Comparison of ENCODE assay signal across 8 cellular contexts in genomic region chr17:28896491-28896883, GRCh38. TPM values are rescaled to one million over a fixed set of nuclear protein-coding genes. Genes with fewer than 3 reads are reported as not detected.
DNase-seq lines count a peak whose midpoint lies in the region; ATAC-seq and TF ChIP-seq lines count a peak whose summit lies in the region.

No MANE protein-coding gene starts in this region.

- no peak for TF ChIP-seq CTCF in progenitor cell of endocrine pancreas (IDR thresholded peaks at IDR 0.05; ENCODE audit: unreplicated experiment)

- H3K4me1 Mint-ChIP-seq in progenitor cell of endocrine pancreas (ENCODE audit: low read depth) = peaks cover 16% of the 10 kb centered on the region

- peak overlapping the region; percentile 94 to 97 for H3K27ac ChIP-seq in esophagus (ENCODE audit: low read depth in 2 of 2, low read length in 1 of 2)

- peaks cover 11 to 12% of the 10 kb centered on the region in 2 donors for H3K4me1 ChIP-seq in esophagus (ENCODE audit: control insufficient read depth in 2 of 2, insufficient read depth in 2 of 2, low read length in 1 of 2)

- no peaks in the 10 kb centered on the region for H3K9me3 Mint-ChIP-seq in progenitor cell of endocrine pancreas (ENCODE audit: low read depth)

- H3K36me3 Mint-ChIP-seq in progenitor cell of endocrine pancreas (ENCODE audit: insufficient read depth) = peaks cover 7% of the 10 kb centered on the region

- WGBS in esophagus, 2 donors = 7 to 9% methylated on average over 5 of the region's 5 CpGs

- no peaks in the 10 kb centered on the region for H3K27me3 ChIP-seq in esophagus (ENCODE audit: control insufficient read depth in 1 of 2, insufficient read depth in 2 of 2, low read length in 2 of 2)

- in situ Hi-C loops in G401 (cut with HindIII; ENCODE audit: low sequenced_read_pairs) = no loop called here

- peak overlapping the region; percentile 64 to 85 for H3K4me3 ChIP-seq in esophagus (ENCODE audit: low read depth in 1 of 2, low read length in 2 of 2)

- H3K27me3 Mint-ChIP-seq in progenitor cell of endocrine pancreas = no peaks in the 10 kb centered on the region

- H3K9me3 ChIP-seq in esophagus (ENCODE audit: control insufficient read depth in 2 of 2, insufficient read depth in 1 of 2, low read depth in 1 of 2, low read length in 1 of 2) = no peaks in the 10 kb centered on the region

- no peak for ATAC-seq in HG03432 (IDR thresholded peaks at IDR 0.05; ENCODE audit: unreplicated experiment)
- ATAC-seq in GM19467 (IDR thresholded peaks at IDR 0.05; ENCODE audit: unreplicated experiment) = no peak

- peak overlapping the region; percentile 94 for H3K27ac Mint-ChIP-seq in progenitor cell of endocrine pancreas

- H3K36me3 ChIP-seq in esophagus (ENCODE audit: control insufficient read depth in 2 of 2, insufficient read depth in 2 of 2, low read length in 1 of 2) = peaks cover 0 to 3% of the 10 kb centered on the region in 2 donors

- DNase-seq in EL (peak; percentile 34), RKO (ENCODE audit: low spot score) (peak; percentile 23), progenitor cell of endocrine pancreas (ENCODE audit: low spot score, unreplicated experiment) (no peak), NCI-H2107 treated with DMSO at 0.1 percent for 48 hours (lab: John Stamatoyannopoulos, UW; ENCODE audit: unreplicated experiment) (no peak), G401 (ENCODE audit: low spot score) (no peak)

- peak overlapping the region; percentile 93 for H3K4me3 Mint-ChIP-seq in progenitor cell of endocrine pancreas (ENCODE audit: low read depth)

RNA-seq across cellular contexts. Expression of gene FLOT2, which starts 1.0 kb away (rescaled TPM):
- 10 to 100 TPM; 33.0 to 52.3 TPM for polyA plus RNA-seq in esophagus
- total RNA-seq in progenitor cell of endocrine pancreas = 125 and 131 TPM in 2 replicates
- 57.5 and 59.7 TPM in 2 replicates for total RNA-seq in G401 (2014; rRNA removed; shearing (Covaris generic))

RNA-seq across cellular contexts. Expression of gene DHRS13, which starts 6.4 kb away (rescaled TPM):
- 10 to 100 TPM in 1 of 2 donors, 1 to 10 TPM in 1; 9.4 to 15.6 TPM for polyA plus RNA-seq in esophagus
- 22.4 and 25.9 TPM in 2 replicates for total RNA-seq in progenitor cell of endocrine pancreas
- 24.7 and 30.9 TPM in 2 replicates for total RNA-seq in G401 (2014; rRNA removed; shearing (Covaris generic))

RNA-seq across cellular contexts. Expression of gene ERAL1, which starts 41.7 kb away (rescaled TPM):
- polyA plus RNA-seq in esophagus = 10 to 100 TPM; 24.0 to 32.4 TPM
- 49.2 and 49.7 TPM in 2 replicates for total RNA-seq in progenitor cell of endocrine pancreas
- total RNA-seq in G401 (2014; rRNA removed; shearing (Covaris generic)) = 52.9 and 96.8 TPM in 2 replicates

RNA-seq across cellular contexts. Expression of gene FAM222B, which starts 53.9 kb away (rescaled TPM):
- polyA plus RNA-seq in esophagus = 1 to 10 TPM; 5.6 to 7.3 TPM
- total RNA-seq in progenitor cell of endocrine pancreas = 48.9 and 58.7 TPM in 2 replicates
- total RNA-seq in G401 (2014; rRNA removed; shearing (Covaris generic)) = 0.86 and 8.0 TPM in 2 replicates

RNA-seq across cellular contexts. Expression of gene PHF12, which starts 54.8 kb away (rescaled TPM):
- 1 to 10 TPM; 8.6 to 9.1 TPM for polyA plus RNA-seq in esophagus
- total RNA-seq in progenitor cell of endocrine pancreas = 70.4 and 71.8 TPM in 2 replicates
- 26.8 and 48.5 TPM in 2 replicates for total RNA-seq in G401 (2014; rRNA removed; shearing (Covaris generic))

Comparison
In these comparisons a context has a peak if more than half of its experiments do, and no peak if none do; other contexts are left out.
1. DNase-seq: peak in EL (single experiment) and RKO (single experiment); none in progenitor cell of endocrine pancreas (single experiment), NCI-H2107 treated with DMSO at 0.1 percent for 48 hours (single experiment) and G401 (single experiment).